ENCODE assay signal across 20 cellular contexts in the genomic region with DNA sequence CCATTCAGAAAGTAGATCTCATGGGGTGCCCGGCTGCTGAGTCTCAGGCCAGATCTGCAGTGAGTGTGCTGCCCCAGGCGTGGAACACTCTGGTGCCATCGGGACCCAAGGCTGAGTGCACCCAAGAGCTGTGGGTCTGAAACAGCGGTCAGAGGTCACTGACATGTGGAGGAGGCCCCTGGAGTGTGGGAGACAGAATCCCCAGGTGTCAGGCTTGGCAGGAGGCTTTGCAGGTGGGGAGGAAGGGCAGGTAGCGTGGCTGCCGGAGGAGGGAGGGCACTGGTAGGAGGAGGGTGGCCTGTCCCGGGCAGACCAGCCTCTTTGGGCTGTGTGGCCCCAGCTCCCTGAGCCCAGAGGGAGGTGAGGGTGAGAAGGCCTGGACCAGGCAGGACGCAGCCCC. TPM values are rescaled to one million over a fixed set of nuclear protein-coding genes. Genes with fewer than 3 reads are reported as not detected.
"Had no signal": no experiment of that assay in that cellular context is flagged by ENCODE, and none has a peak within 500 bp of the region (broad histone marks: within the 10 kb centered on the region; RNA-seq: fewer than 3 reads in every experiment).

No MANE protein-coding gene starts in this region.

- H3K27ac Mint-ChIP-seq: dendritic cell treated with granulocyte-macrophage colony-stimulating factor and Interleukin-4, amounts not matched to agents 40 ng/mL and 50 ng/mL, for 4 days; effector memory CD8-positive, alpha-beta T cell; natural killer cell treated with Interleukin-12 subunit alpha and Interleukin-12 subunit beta and Interleukin-15 and Interleukin-18, amount 100 ng/mL, for 72 hours had no signal

- H3K36me3 ChIP-seq: right atrium auricular region, stomach, thoracic aorta, transverse colon had no signal

- H3K27ac ChIP-seq: hepatocyte, right atrium auricular region, stomach, thoracic aorta, transverse colon had no signal

- DNase-seq: effector memory CD8-positive, alpha-beta T cell; erythroblast; foreskin melanocyte; kidney; left colon; midbrain; small intestine; stimulated activated CD4-positive, alpha-beta T cell treated with anti-CD3 and anti-CD28 coated beads, Interleukin-12 subunit alpha, Interleukin-12 subunit beta, amount 100 ng/mL, for 4 hours; stimulated activated naive CD4-positive, alpha-beta T cell; stomach; substantia nigra; transverse colon had no signal

- H3K27me3 ChIP-seq: hepatocyte, right atrium auricular region had no signal

- H3K4me1 ChIP-seq: right atrium auricular region, stomach, transverse colon had no signal

- H3K4me2 ChIP-seq: hepatocyte had no signal

- H3K9me3 ChIP-seq: right atrium auricular region, stomach, thoracic aorta, transverse colon had no signal

- ATAC-seq: effector memory CD8-positive, alpha-beta T cell; left colon; natural killer cell treated with Interleukin-12 subunit alpha and Interleukin-12 subunit beta and Interleukin-15 and Interleukin-18, amount 100 ng/mL, for 72 hours had no signal

- H3K4me3 ChIP-seq: hepatocyte, right atrium auricular region, stomach, thoracic aorta, transverse colon had no signal

- H3K36me3 Mint-ChIP-seq: natural killer cell treated with Interleukin-12 subunit alpha and Interleukin-12 subunit beta and Interleukin-15 and Interleukin-18, amount 100 ng/mL, for 72 hours had no signal

- H3K9me3 Mint-ChIP-seq: central memory CD8-positive, alpha-beta T cell; dendritic cell treated with granulocyte-macrophage colony-stimulating factor and Interleukin-4, amounts not matched to agents 40 ng/mL and 50 ng/mL, for 4 days; effector memory CD8-positive, alpha-beta T cell; natural killer cell treated with Interleukin-12 subunit alpha and Interleukin-12 subunit beta and Interleukin-15 and Interleukin-18, amount 100 ng/mL, for 72 hours had no signal

- H3K4me3 Mint-ChIP-seq: central memory CD8-positive, alpha-beta T cell; dendritic cell treated with granulocyte-macrophage colony-stimulating factor and Interleukin-4, amounts not matched to agents 40 ng/mL and 50 ng/mL, for 4 days; effector memory CD8-positive, alpha-beta T cell; natural killer cell treated with Interleukin-12 subunit alpha and Interleukin-12 subunit beta and Interleukin-15 and Interleukin-18, amount 100 ng/mL, for 72 hours had no signal

- H3K79me2 ChIP-seq: hepatocyte had no signal

- H2AFZ ChIP-seq: hepatocyte had no signal

RNA-seq across cellular contexts. Expression of a gene that starts 31.7 kb away (rescaled TPM):
- total RNA-seq: hepatocyte; kidney; left colon; natural killer cell treated with Interleukin-12 subunit alpha and Interleukin-12 subunit beta and Interleukin-15 and Interleukin-18, amount 100 ng/mL, for 72 hours; osteocyte; right atrium auricular region; stomach; thoracic aorta; transverse colon; urinary bladder had no signal
- polyA plus RNA-seq: hepatocyte, small intestine, stomach, urinary bladder had no signal

RNA-seq across cellular contexts. Expression of a gene that starts 35.7 kb away (rescaled TPM):
- total RNA-seq: hepatocyte; kidney; natural killer cell treated with Interleukin-12 subunit alpha and Interleukin-12 subunit beta and Interleukin-15 and Interleukin-18, amount 100 ng/mL, for 72 hours; osteocyte; right atrium auricular region; stomach; thoracic aorta; transverse colon; urinary bladder had no signal
- polyA plus RNA-seq: small intestine, stomach, urinary bladder had no signal

RNA-seq across cellular contexts. Expression of a gene that starts 43.4 kb away (rescaled TPM):
- total RNA-seq: hepatocyte; kidney; left colon; natural killer cell treated with Interleukin-12 subunit alpha and Interleukin-12 subunit beta and Interleukin-15 and Interleukin-18, amount 100 ng/mL, for 72 hours; osteocyte; right atrium auricular region; stomach; thoracic aorta; transverse colon; urinary bladder had no signal
- polyA plus RNA-seq: hepatocyte, small intestine, stomach, urinary bladder had no signal

RNA-seq across cellular contexts. Expression of a gene that starts 57.0 kb away (rescaled TPM):
- total RNA-seq: hepatocyte; kidney; left colon; natural killer cell treated with Interleukin-12 subunit alpha and Interleukin-12 subunit beta and Interleukin-15 and Interleukin-18, amount 100 ng/mL, for 72 hours; osteocyte; right atrium auricular region; stomach; thoracic aorta; transverse colon; urinary bladder had no signal
- polyA plus RNA-seq: hepatocyte, small intestine, stomach, urinary bladder had no signal
